ENCODE assay signal across 8 cellular contexts in the genomic region with DNA sequence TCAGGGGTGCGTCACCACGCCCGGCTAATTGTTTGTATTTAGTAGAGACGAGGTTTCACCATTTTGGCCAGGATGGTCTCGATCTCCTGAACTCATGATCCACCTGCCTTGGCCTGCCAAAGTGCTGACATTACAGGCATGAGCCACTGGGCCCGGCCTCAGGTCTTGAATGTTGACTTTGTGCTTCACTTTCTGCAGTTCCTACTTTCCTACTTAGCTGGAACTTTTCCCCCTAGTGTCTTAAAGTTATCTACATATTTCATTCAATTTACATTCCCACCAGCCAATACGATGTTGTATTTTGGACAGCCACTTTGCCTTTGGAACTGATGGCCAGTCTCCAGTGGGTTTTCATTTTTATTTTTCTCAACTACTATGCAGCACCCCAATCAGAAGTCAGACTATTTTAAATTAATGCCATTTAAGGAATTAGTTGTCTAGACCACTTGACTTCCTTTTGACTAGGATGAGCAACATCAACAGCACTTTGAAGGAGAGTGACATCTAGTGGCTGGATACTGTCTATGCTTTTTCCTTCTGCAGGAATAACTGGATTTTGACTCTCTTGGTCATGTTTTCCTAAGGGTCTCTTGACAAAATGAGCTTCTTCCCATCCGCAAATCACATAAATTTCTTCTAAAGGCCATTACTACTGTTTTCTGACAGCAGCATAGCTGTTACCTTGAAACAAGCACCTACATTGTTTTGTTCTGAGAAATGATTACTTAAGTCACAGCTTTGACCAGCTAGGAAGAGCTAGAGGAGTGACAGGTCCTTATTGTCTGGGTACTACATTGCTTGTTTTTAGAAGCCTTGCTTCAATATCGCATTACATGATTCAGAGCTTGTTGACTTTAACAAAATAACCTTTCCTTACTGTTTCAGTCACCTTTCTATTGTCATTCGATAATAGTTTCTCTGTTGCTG.
DNase-seq lines count a peak whose midpoint lies in the region; ATAC-seq lines count a peak whose summit lies in the region.

No MANE protein-coding gene starts in this region.

- H3K36me3 Mint-ChIP-seq in effector memory CD8-positive, alpha-beta T cell (ENCODE audit: insufficient read depth) = no peaks in the 10 kb centered on the region

- peak; percentile 72 for ATAC-seq in GM21390 (IDR thresholded peaks at IDR 0.05; ENCODE audit: unreplicated experiment)
- peak; percentile 64 for ATAC-seq in effector memory CD8-positive, alpha-beta T cell (replicated peaks)
- ATAC-seq in GM19463 (IDR thresholded peaks at IDR 0.05; ENCODE audit: unreplicated experiment) = no peak

- H3K27ac Mint-ChIP-seq in effector memory CD8-positive, alpha-beta T cell = peak overlapping the region; percentile 55 to 65

- no peaks in the 10 kb centered on the region for H3K9me3 Mint-ChIP-seq in effector memory CD8-positive, alpha-beta T cell

- in situ Hi-C loops in KBM-7 (cut with MboI; ENCODE audit: low pct_unique_long_range_greater_than_20kb, low sequenced_read_pairs) = no loop called here

- H3K27me3 Mint-ChIP-seq in effector memory CD8-positive, alpha-beta T cell = no peaks in the 10 kb centered on the region

- peaks cover 6 to 8% of the 10 kb centered on the region in 2 donors for H3K4me1 Mint-ChIP-seq in effector memory CD8-positive, alpha-beta T cell (ENCODE audit: low read depth in 2 of 2)

- peak; percentile 43 for DNase-seq in DMS53 (lab: John Stamatoyannopoulos, UW)
- no peak for DNase-seq in DMS53 treated with DMSO at 0.1 percent for 48 hours (lab: John Stamatoyannopoulos, UW; ENCODE audit: unreplicated experiment)
- DNase-seq in KBM-7 = peak; percentile 80
- peak; percentile 44 for DNase-seq in RPMI8226
- peak; percentile 6 to 14 (median 9) for DNase-seq in effector memory CD8-positive, alpha-beta T cell
- peak; percentile 78 for DNase-seq in medulla oblongata (ENCODE audit: extremely low spot score)

- no peak overlapping the region for H3K4me3 Mint-ChIP-seq in effector memory CD8-positive, alpha-beta T cell
